In genomic region chr22:37198290-37199102, GRCh38 we compare ENCODE assay signal across 8 cellular contexts. TPM values are rescaled to one million over a fixed set of nuclear protein-coding genes. Genes with fewer than 3 reads are reported as not detected.
DNase-seq lines count a peak whose midpoint lies in the region; ATAC-seq and TF ChIP-seq lines count a peak whose summit lies in the region.

No MANE protein-coding gene starts in this region.

- peak; percentile 49 to 85 (median 72) for ATAC-seq in heart right ventricle

- H3K27me3 Mint-ChIP-seq in T-helper 1 cell treated with Interleukin-12 subunit alpha and Interleukin-12 subunit beta and Interleukin-4 antibody, amounts not matched to agents 30 μg/mL and 1 μg/mL, for 36 hours (ENCODE audit: low read depth) = no peaks in the 10 kb centered on the region

- peak overlapping the region; percentile 95 to 97 (median 95) for H3K27ac ChIP-seq in adrenal gland
- H3K27ac ChIP-seq in heart right ventricle = peak overlapping the region; percentile 90 to 97 (median 96)
- peak overlapping the region; percentile 81 to 96 (median 91) for H3K27ac ChIP-seq in tibial nerve

- peak overlapping the region; percentile 91 for H3K27ac Mint-ChIP-seq in T-helper 1 cell treated with Interleukin-12 subunit alpha and Interleukin-12 subunit beta and Interleukin-4 antibody, amounts not matched to agents 30 μg/mL and 1 μg/mL, for 36 hours

- no peaks in the 10 kb centered on the region for H3K36me3 Mint-ChIP-seq in T-helper 1 cell treated with Interleukin-12 subunit alpha and Interleukin-12 subunit beta and Interleukin-4 antibody, amounts not matched to agents 30 μg/mL and 1 μg/mL, for 36 hours (ENCODE audit: low read depth)

- H3K4me3 ChIP-seq in LNCaP clone FGC (ENCODE audit: low read depth, low read length) = peak overlapping the region; percentile 68
- peak overlapping the region in 3 of 4 donors; percentile 2 to 60 (median 56) for H3K4me3 ChIP-seq in adrenal gland
- H3K4me3 ChIP-seq in heart right ventricle = peak overlapping the region; percentile 18 to 69 (median 63)
- H3K4me3 ChIP-seq in tibial nerve = peak overlapping the region; percentile 67 to 75 (median 72)

- H3K27me3 ChIP-seq in adrenal gland = no peaks in the 10 kb centered on the region
- no peaks in the 10 kb centered on the region for H3K27me3 ChIP-seq in heart right ventricle
- no peaks in the 10 kb centered on the region for H3K27me3 ChIP-seq in tibial nerve

- H3K36me3 ChIP-seq in adrenal gland (replicated peaks in 1 of 2) (no peaks in the 10 kb centered on the region), heart right ventricle (no peaks in the 10 kb centered on the region), tibial nerve (no peaks in the 10 kb centered on the region)

- no peak for TF ChIP-seq POLR2A in adrenal gland (IDR thresholded peaks at IDR 0.05)
- TF ChIP-seq POLR2A in tibial nerve (IDR thresholded peaks at IDR 0.05) = no peak

- TF ChIP-seq CTCF in GM13977 (IDR thresholded peaks at IDR 0.05; ENCODE audit: extremely low read depth, insufficient read depth, missing control alignments) = peak; percentile 74
- TF ChIP-seq CTCF in LNCaP clone FGC (IDR thresholded peaks at IDR 0.05; ENCODE audit: control insufficient read depth, extremely low read depth, insufficient read depth) = peak; percentile 68
- peak; percentile 56 to 85 (median 74) for TF ChIP-seq CTCF in adrenal gland (IDR thresholded peaks at IDR 0.05)
- TF ChIP-seq CTCF in heart right ventricle (IDR thresholded peaks at IDR 0.05) = peak; percentile 90 to 99 (median 93)
- peak; percentile 71 to 95 (median 92) for TF ChIP-seq CTCF in tibial nerve (IDR thresholded peaks at IDR 0.05)

- TF ChIP-seq EP300 in tibial nerve (IDR thresholded peaks at IDR 0.05) = no peak

- intact Hi-C loops in adrenal gland (cut with DNase I) (loop anchor here in 1 of 2 donors (2.0 kb wide), 1 partner anchor 32 kb away; no protein-coding TSS in a partner anchor), heart right ventricle (cut with DNase I) (loop anchor here (1.0 to 5.0 kb wide), 7 partner anchors 32 to 422 kb away; partner anchors contain the start of gene IFT27 (in 1 of the 10))

- in situ Hi-C loops in GM13977 (cut with MboI; ENCODE audit: low pct_unique_long_range_greater_than_20kb, low sequenced_read_pairs, unreplicated experiment) = no loop called here

- peak; percentile 62 for DNase-seq in A172 (ENCODE audit: low spot score)
- DNase-seq in GM13977 (ENCODE audit: low spot score) = peak; percentile 91
- peak; percentile 60 for DNase-seq in LNCaP clone FGC (ENCODE audit: low read depth)
- DNase-seq in adrenal gland = peak; percentile 86 to 96 (median 92)
- DNase-seq in heart right ventricle = peak; percentile 87 to 92
- peak; percentile 79 for DNase-seq in pons (ENCODE audit: low spot score)
- DNase-seq in tibial nerve (ENCODE audit: low spot score in 2 of 2) = peak; percentile 80 to 91

- peaks cover 32% of the 10 kb centered on the region for H3K4me1 Mint-ChIP-seq in T-helper 1 cell treated with Interleukin-12 subunit alpha and Interleukin-12 subunit beta and Interleukin-4 antibody, amounts not matched to agents 30 μg/mL and 1 μg/mL, for 36 hours (ENCODE audit: low read depth)

- WGBS in adrenal gland, 4 donors = 1 to 4% (median 2%) methylated on average over 13 to 51 of the region's 51 CpGs
- WGBS in heart right ventricle, 2 donors = 3 to 4% methylated on average over 51 of the region's 51 CpGs
- 2 to 3% methylated on average over 35 to 36 of the region's 51 CpGs for WGBS in tibial nerve, 2 donors

- peak overlapping the region; percentile 84 for H3K4me3 Mint-ChIP-seq in T-helper 1 cell treated with Interleukin-12 subunit alpha and Interleukin-12 subunit beta and Interleukin-4 antibody, amounts not matched to agents 30 μg/mL and 1 μg/mL, for 36 hours

- peaks cover 32 to 45% of the 10 kb centered on the region in 2 donors for H3K4me1 ChIP-seq in adrenal gland (replicated peaks in 1 of 2)
- peaks cover 24 to 48% (median 46%) of the 10 kb centered on the region in 9 donors for H3K4me1 ChIP-seq in heart right ventricle
- H3K4me1 ChIP-seq in tibial nerve = peaks cover 7 to 33% (median 27%) of the 10 kb centered on the region in 4 donors

- H3K9me3 Mint-ChIP-seq in T-helper 1 cell treated with Interleukin-12 subunit alpha and Interleukin-12 subunit beta and Interleukin-4 antibody, amounts not matched to agents 30 μg/mL and 1 μg/mL, for 36 hours = no peaks in the 10 kb centered on the region

- H3K9me3 ChIP-seq in adrenal gland (replicated peaks in 1 of 3) (no peaks in the 10 kb centered on the region), heart right ventricle (no peaks in the 10 kb centered on the region), tibial nerve (no peaks in the 10 kb centered on the region)

RNA-seq across cellular contexts. Expression of gene C1QTNF6, which starts 10.4 kb away (rescaled TPM):
- total RNA-seq in A172 (2014; rRNA removed; shearing (Covaris generic)) = 2.1 and 7.7 TPM in 2 replicates
- total RNA-seq in adrenal gland (10 to 100 TPM in 1 of 8 donors, 1 to 10 TPM in 7; 2.2 to 28.6 (median 5.9) TPM), heart right ventricle (1 to 10 TPM in 8 of 10 donors, under 1 TPM in 2; 0.51 to 6.4 (median 1.4) TPM), tibial nerve (1 to 10 TPM; 2.6 to 3.9 (median 3.4) TPM)
- polyA plus RNA-seq in adrenal gland (10 to 100 TPM in 2 of 3 donors, 1 to 10 TPM in 1; 2.9 to 45.7 (median 17.9) TPM), heart right ventricle (1 to 10 TPM; 2.9 to 4.1 TPM)

RNA-seq across cellular contexts. Expression of gene SSTR3, which starts 13.8 kb away (rescaled TPM):
- total RNA-seq in A172 (2014; rRNA removed; shearing (Covaris generic)) = not detected in 2 replicates
- total RNA-seq in adrenal gland = 1 to 10 TPM in 1 of 8 donors, under 1 TPM in 6, not detected in 1; 0.28 to 2.0 (median 0.41) TPM
- polyA plus RNA-seq in adrenal gland = 1 to 10 TPM in 2 of 3 donors, under 1 TPM in 1; 0.34 to 1.2 (median 1.0) TPM
- total RNA-seq in heart right ventricle = not detected
- not detected for polyA plus RNA-seq in heart right ventricle
- total RNA-seq in tibial nerve = not detected

RNA-seq across cellular contexts. Expression of gene RAC2, which starts 45.6 kb away (rescaled TPM):
- total RNA-seq in A172 (2014; rRNA removed; shearing (Covaris generic)) = 51.7 and 60.2 TPM in 2 replicates
- 10 to 100 TPM in 5 of 8 donors, 1 to 10 TPM in 3; 4.3 to 17.9 (median 11.3) TPM for total RNA-seq in adrenal gland
- 10 to 100 TPM in 2 of 3 donors, 1 to 10 TPM in 1; 6.3 to 12.4 (median 11.0) TPM for polyA plus RNA-seq in adrenal gland
- 10 to 100 TPM in 1 of 10 donors, 1 to 10 TPM in 9; 1.1 to 37.1 (median 3.5) TPM for total RNA-seq in heart right ventricle
- 1 to 10 TPM; 1.4 to 5.0 TPM for polyA plus RNA-seq in heart right ventricle
- 10 to 100 TPM in 1 of 4 donors, 1 to 10 TPM in 3; 6.3 to 18.6 (median 7.8) TPM for total RNA-seq in tibial nerve

RNA-seq across cellular contexts. Expression of gene IL2RB, which starts 48.8 kb away (rescaled TPM):
- 0.02 TPM in 1 of 2 replicates, not detected in the other for total RNA-seq in A172 (2014; rRNA removed; shearing (Covaris generic))
- total RNA-seq in adrenal gland (1 to 10 TPM in 5 of 8 donors, under 1 TPM in 3; 0.43 to 2.1 (median 1.4) TPM), heart right ventricle (10 to 100 TPM in 1 of 10 donors, 1 to 10 TPM in 3, under 1 TPM in 6; 0.19 to 10.3 (median 0.75) TPM), tibial nerve (1 to 10 TPM in 2 of 4 donors, under 1 TPM in 1, not detected in 1; 0.22 to 2.7 (median 1.2) TPM)
- polyA plus RNA-seq in adrenal gland (under 1 TPM; 0.34 to 0.48 (median 0.40) TPM), heart right ventricle (under 1 TPM; 0.16 to 0.22 TPM)

Comparison
In these comparisons a context has a peak if more than half of its experiments do, and no peak if none do; other contexts are left out.
1. Peak in every context shown above with its lines: DNase-seq, ATAC-seq, H3K4me3 ChIP-seq and H3K27ac ChIP-seq.